In genomic region chr15:92902723-92903587, GRCh38 we compare ENCODE assay signal across 8 cellular contexts. TPM values are rescaled to one million over a fixed set of nuclear protein-coding genes. Genes with fewer than 3 reads are reported as not detected.
A peak's percentile ranks its signal among the peaks of the same experiment; 100 is the strongest.
DNase-seq lines count a peak whose midpoint lies in the region; ATAC-seq and TF ChIP-seq lines count a peak whose summit lies in the region.

No MANE protein-coding gene starts in this region.

- peak overlapping the region; percentile 68 for H3K4me3 ChIP-seq in A673 (ENCODE audit: low read depth, low read length, poor library complexity, severe bottlenecking)
- H3K4me3 ChIP-seq in iPS-15b (ENCODE audit: low read depth, low read length), result peak overlapping the region; percentile 93
- peak overlapping the region; percentile 55 to 66 (median 62) for H3K4me3 ChIP-seq in stomach

- H3K36me3 ChIP-seq in A673 (ENCODE audit: insufficient read depth, low read length, poor library complexity, severe bottlenecking) (peaks cover 36% of the 10 kb centered on the region), iPS-15b (ENCODE audit: control insufficient read depth, insufficient read depth, low read length) (no peaks in the 10 kb centered on the region), stomach (peaks cover 0 to 7% (median 3%) of the 10 kb centered on the region in 4 donors)

- TF ChIP-seq EP300 in stomach (IDR thresholded peaks at IDR 0.05), result no peak

- no peak for TF ChIP-seq POLR2A in stomach (IDR thresholded peaks at IDR 0.05)

- intact Hi-C loops in A673 (cut with micrococcal nuclease; ENCODE audit: unreplicated experiment) (loop anchor here (5.0 kb wide), 1 partner anchor 96 kb away; no protein-coding TSS in a partner anchor), stomach (cut with DNase I; ENCODE audit: low total_unique reads) (no loop called here)
- intact Hi-C loops in activated CD4-positive, alpha-beta memory T cell treated with anti-CD3 and anti-CD28 coated beads for 36 hours (cut with micrococcal nuclease), result loop anchor here (5.0 kb wide), 1 partner anchor 276 kb away; no protein-coding TSS in a partner anchor

- no peaks in the 10 kb centered on the region for H3K27me3 ChIP-seq in A673 (replicated peaks; ENCODE audit: insufficient read depth, low read depth, low read length, poor library complexity)
- H3K27me3 ChIP-seq in iPS-15b (ENCODE audit: control insufficient read depth, insufficient read depth, low read length), result no peaks in the 10 kb centered on the region
- H3K27me3 ChIP-seq in stomach, result no peaks in the 10 kb centered on the region

- no peak for ATAC-seq in left lobe of liver

- H3K9me3 ChIP-seq in A673 (ENCODE audit: low read depth, low read length, poor library complexity, severe bottlenecking) (no peaks in the 10 kb centered on the region), iPS-15b (ENCODE audit: control insufficient read depth, insufficient read depth, low read length) (no peaks in the 10 kb centered on the region), stomach (no peaks in the 10 kb centered on the region)

- H3K4me3 Mint-ChIP-seq in activated CD4-positive, alpha-beta memory T cell treated with anti-CD3 and anti-CD28 coated beads for 36 hours, result peak overlapping the region; percentile 97

- no TSS peak for BruUV-seq in A673 (replicated peaks; lab: Mats Ljungman, UMichigan)

- H3K4me1 ChIP-seq in A673 (ENCODE audit: insufficient read depth, low read length, poor library complexity, severe bottlenecking) (peaks cover 29% of the 10 kb centered on the region), iPS-15b (ENCODE audit: control insufficient read depth, insufficient read depth, low read length) (peaks cover 20% of the 10 kb centered on the region), stomach (peaks cover 14 to 64% (median 48%) of the 10 kb centered on the region in 4 donors)

- POLR2A ChIA-PET in A673 (lab: Charles Lee; ENCODE audit: low non-redundant PET), result interaction anchor here (0.6 to 1.6 kb wide), 2 partner anchors 20 to 104 kb away, joined by 3 to 5 read pairs; no protein-coding TSS in a partner anchor
- POLR2A ChIA-PET in activated CD4-positive, alpha-beta memory T cell treated with anti-CD3 and anti-CD28 coated beads for 36 hours (lab: Charles Lee), result interaction anchor here (0.8 to 11.6 kb wide), 10 partner anchors 12 to 106 kb away, joined by 3 to 733 read pairs (median 19); no protein-coding TSS in a partner anchor

- H3K27me3 Mint-ChIP-seq in activated CD4-positive, alpha-beta memory T cell treated with anti-CD3 and anti-CD28 coated beads for 36 hours, result peaks cover 3% of the 10 kb centered on the region

- 1 to 3% (median 1%) methylated on average over 4 of the region's 4 CpGs for WGBS in stomach, 5 donors

- CTCF ChIA-PET in A673 (lab: Charles Lee), result no interaction called here
- CTCF ChIA-PET in activated CD4-positive, alpha-beta memory T cell treated with anti-CD3 and anti-CD28 coated beads for 36 hours (lab: Charles Lee), result interaction anchor here (0.7 to 5.6 kb wide), 4 partner anchors 12 to 92 kb away, joined by 3 to 69 read pairs (median 3); no protein-coding TSS in a partner anchor

- H3K9me3 Mint-ChIP-seq in activated CD4-positive, alpha-beta memory T cell treated with anti-CD3 and anti-CD28 coated beads for 36 hours, result peaks cover 7% of the 10 kb centered on the region

- H3K36me3 Mint-ChIP-seq in activated CD4-positive, alpha-beta memory T cell treated with anti-CD3 and anti-CD28 coated beads for 36 hours, result peaks cover 71% of the 10 kb centered on the region

- peaks cover 55% of the 10 kb centered on the region for H3K4me1 Mint-ChIP-seq in activated CD4-positive, alpha-beta memory T cell treated with anti-CD3 and anti-CD28 coated beads for 36 hours (ENCODE audit: low read depth)

- no peak overlapping the region for H3K9ac ChIP-seq in iPS-15b (ENCODE audit: low read depth, low read length)

- H3K27ac ChIP-seq in A673 (ENCODE audit: low read depth, low read length, poor library complexity, severe bottlenecking) (peak overlapping the region; percentile 99), stomach (peak overlapping the region in 4 of 5 donors; percentile 96 to 99 (median 96))

- DNase-seq in A673 (ENCODE audit: low spot score) (no peak), HCEC 1CT (peak; percentile 31), stomach (no peak), NCI-H1436 (lab: John Stamatoyannopoulos, UW) (no peak), left lobe of liver (ENCODE audit: low spot score) (no peak)
- no peak for DNase-seq in activated CD4-positive, alpha-beta memory T cell treated with anti-CD3 and anti-CD28 coated beads for 36 hours
- no peak for DNase-seq in stimulated activated CD4-positive, alpha-beta T cell treated with anti-CD3 and anti-CD28 coated beads, Interleukin-1b, Interleukin-23, amount 100 ng/mL, for 48 hours

- peak overlapping the region; percentile 100 for H3K27ac Mint-ChIP-seq in activated CD4-positive, alpha-beta memory T cell treated with anti-CD3 and anti-CD28 coated beads for 36 hours

- TF ChIP-seq CTCF in A673 (conservative IDR thresholded peaks at IDR 0.05; ENCODE audit: low read depth, low read length), result no peak
- TF ChIP-seq CTCF in stomach (IDR thresholded peaks at IDR 0.05), result no peak

RNA-seq across cellular contexts. Expression of gene CHD2, which starts 2.8 kb away (rescaled TPM):
- total RNA-seq in A673 (2021) (75.7 and 78.0 TPM in 2 replicates), stomach (100 to 1,000 TPM; 124 to 833 (median 164) TPM), left lobe of liver (53.1 TPM)
- 100 to 1,000 TPM; 113 to 121 TPM for total RNA-seq in activated CD4-positive, alpha-beta memory T cell treated with anti-CD3 and anti-CD28 coated beads for 36 hours
- 10 to 100 TPM; 21.5 to 29.5 (median 23.5) TPM for polyA plus RNA-seq in stomach
